ENCODE assay signal across 1 cellular context in genomic region chr19:51131780-51132680, GRCh38.
TF ChIP-seq lines count a peak whose summit lies in the region.

No MANE protein-coding gene starts in this region.

TF ChIP-seq in K562, 482 proteins besides CTCF, POLR2A, EP300 and RAD21 (continued from another document and continues in another):
- peak; percentile 33 for TF ChIP-seq E2F8 (IDR thresholded peaks at IDR 0.05; ENCODE audit: low read depth, partially characterized antibody)
- no peak for TF ChIP-seq OTX1 (CRISPR knock-in tag; IDR thresholded peaks at IDR 0.05)
- TF ChIP-seq BRCA1 (IDR thresholded peaks at IDR 0.05): no peak
- no peak for TF ChIP-seq BRCA1 (CRISPR knock-in tag; IDR thresholded peaks at IDR 0.05)
- TF ChIP-seq YY1 (IDR thresholded peaks at IDR 0.05; ENCODE audit: borderline replicate concordance in 1 of 3, control insufficient read depth in 1 of 3, extremely low read depth in 1 of 3, insufficient read depth in 3 of 3, insufficient read length in 1 of 3, insufficient replicate concordance in 2 of 3, low read depth in 1 of 3, low read length in 2 of 3): peak in 1 of 3 experiments; percentile 39
- TF ChIP-seq ZBTB17 (CRISPR knock-in tag; IDR thresholded peaks at IDR 0.05): no peak
- no peak for TF ChIP-seq SETDB1 (IDR thresholded peaks at IDR 0.05; ENCODE audit: low read length)
- TF ChIP-seq BMI1 (IDR thresholded peaks at IDR 0.05; ENCODE audit: low read length): no peak
- no peak for TF ChIP-seq POLR2G (IDR thresholded peaks at IDR 0.05; ENCODE audit: low read depth, low read length)
- TF ChIP-seq ZNF717 (CRISPR knock-in tag; IDR thresholded peaks at IDR 0.05): no peak
- no peak for TF ChIP-seq SAFB2 (IDR thresholded peaks at IDR 0.05; ENCODE audit: borderline replicate concordance, low read depth, low read length, severe bottlenecking)
- TF ChIP-seq, protein P1, sequence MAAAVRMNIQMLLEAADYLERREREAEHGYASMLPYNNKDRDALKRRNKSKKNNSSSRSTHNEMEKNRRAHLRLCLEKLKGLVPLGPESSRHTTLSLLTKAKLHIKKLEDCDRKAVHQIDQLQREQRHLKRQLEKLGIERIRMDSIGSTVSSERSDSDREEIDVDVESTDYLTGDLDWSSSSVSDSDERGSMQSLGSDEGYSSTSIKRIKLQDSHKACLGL (CRISPR knock-in tag; IDR thresholded peaks at IDR 0.05; ENCODE audit: borderline replicate concordance, poor library complexity, severe bottlenecking): no peak
- no peak for TF ChIP-seq RBM22 (IDR thresholded peaks at IDR 0.05; ENCODE audit: low read depth, low read length, poor library complexity, severe bottlenecking)
- no peak for TF ChIP-seq GTF2E2 (tag; IDR thresholded peaks at IDR 0.05)
- TF ChIP-seq PCBP1 (IDR thresholded peaks at IDR 0.05; ENCODE audit: low read depth, low read length, poor library complexity, severe bottlenecking): no peak
- no peak for TF ChIP-seq NFATC3 (IDR thresholded peaks at IDR 0.05)
- no peak for TF ChIP-seq ZNF124 (CRISPR knock-in tag; IDR thresholded peaks at IDR 0.05)
- peak; percentile 41; the same call in 1 of the 2 replicates for TF ChIP-seq BHLHE40 (IDR thresholded peaks at IDR 0.05; ENCODE audit: low read length)
- TF ChIP-seq SMARCE1 (IDR thresholded peaks at IDR 0.05): 0 out of 2 replicates have a peak, but pooled peaks have one; percentile 62
- TF ChIP-seq, protein P2, sequence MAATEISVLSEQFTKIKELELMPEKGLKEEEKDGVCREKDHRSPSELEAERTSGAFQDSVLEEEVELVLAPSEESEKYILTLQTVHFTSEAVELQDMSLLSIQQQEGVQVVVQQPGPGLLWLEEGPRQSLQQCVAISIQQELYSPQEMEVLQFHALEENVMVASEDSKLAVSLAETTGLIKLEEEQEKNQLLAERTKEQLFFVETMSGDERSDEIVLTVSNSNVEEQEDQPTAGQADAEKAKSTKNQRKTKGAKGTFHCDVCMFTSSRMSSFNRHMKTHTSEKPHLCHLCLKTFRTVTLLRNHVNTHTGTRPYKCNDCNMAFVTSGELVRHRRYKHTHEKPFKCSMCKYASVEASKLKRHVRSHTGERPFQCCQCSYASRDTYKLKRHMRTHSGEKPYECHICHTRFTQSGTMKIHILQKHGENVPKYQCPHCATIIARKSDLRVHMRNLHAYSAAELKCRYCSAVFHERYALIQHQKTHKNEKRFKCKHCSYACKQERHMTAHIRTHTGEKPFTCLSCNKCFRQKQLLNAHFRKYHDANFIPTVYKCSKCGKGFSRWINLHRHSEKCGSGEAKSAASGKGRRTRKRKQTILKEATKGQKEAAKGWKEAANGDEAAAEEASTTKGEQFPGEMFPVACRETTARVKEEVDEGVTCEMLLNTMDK (IDR thresholded peaks at IDR 0.05; ENCODE audit: borderline replicate concordance, insufficient read depth, low read depth, low read length, poor library complexity, severe bottlenecking): no peak
- TF ChIP-seq HIVEP1 (CRISPR knock-in tag; IDR thresholded peaks at IDR 0.05): no peak
- TF ChIP-seq RAD51 (IDR thresholded peaks at IDR 0.05; ENCODE audit: borderline replicate concordance, low read depth): no peak
- TF ChIP-seq NR2F6 (CRISPR knock-in tag; IDR thresholded peaks at IDR 0.05): no peak
- no peak for TF ChIP-seq XRCC5 (IDR thresholded peaks at IDR 0.05; ENCODE audit: low read depth, low read length)
- no peak for TF ChIP-seq ZNF316 (IDR thresholded peaks at IDR 0.05)
- no peak for TF ChIP-seq MIER1 (IDR thresholded peaks at IDR 0.05; ENCODE audit: low read depth)
- no peak for TF ChIP-seq ZNF134 (CRISPR knock-in tag; conservative IDR thresholded peaks at IDR 0.05)
- no peak for TF ChIP-seq KAT8 (IDR thresholded peaks at IDR 0.05; ENCODE audit: low read depth)
- TF ChIP-seq POLR2B (IDR thresholded peaks at IDR 0.05; ENCODE audit: low read depth, partially characterized antibody): no peak
- no peak for TF ChIP-seq NR3C1 (CRISPR knock-in tag; IDR thresholded peaks at IDR 0.05)
- TF ChIP-seq ZNF354B (CRISPR knock-in tag; IDR thresholded peaks at IDR 0.05): no peak
- TF ChIP-seq MBD2 (IDR thresholded peaks at IDR 0.05; ENCODE audit: borderline replicate concordance, low read depth): no peak
- TF ChIP-seq ZNF140 (CRISPR knock-in tag; IDR thresholded peaks at IDR 0.05): no peak
- TF ChIP-seq TAL1 (IDR thresholded peaks at IDR 0.05): no peak
- TF ChIP-seq CCNT2 (IDR thresholded peaks at IDR 0.05; ENCODE audit: borderline replicate concordance, extremely low read depth, insufficient read length, low read depth, low read length): no peak
- no peak for TF ChIP-seq THRAP3 (IDR thresholded peaks at IDR 0.05; ENCODE audit: borderline replicate concordance)
- TF ChIP-seq PHB (CRISPR knock-in tag; IDR thresholded peaks at IDR 0.05): no peak
- TF ChIP-seq BRD4 (IDR thresholded peaks at IDR 0.05): no peak
- no peak for TF ChIP-seq RHOXF2B (CRISPR knock-in tag; conservative IDR thresholded peaks at IDR 0.05)
- TF ChIP-seq ZNF639 (CRISPR knock-in tag; conservative IDR thresholded peaks at IDR 0.05 in 1 of 2, IDR thresholded peaks at IDR 0.05 in 1 of 2): peak in 1 of 2 experiments; percentile 80; a peak in 2 of 4 replicates
- no peak for TF ChIP-seq EGR1 (conservative IDR thresholded peaks at IDR 0.05)
- no peak for TF ChIP-seq TCF7 (IDR thresholded peaks at IDR 0.05; ENCODE audit: borderline replicate concordance)
- TF ChIP-seq ZNF592 (IDR thresholded peaks at IDR 0.05): no peak
- TF ChIP-seq ZNF707 (CRISPR knock-in tag; conservative IDR thresholded peaks at IDR 0.05): no peak
- TF ChIP-seq XRCC4 (IDR thresholded peaks at IDR 0.05; ENCODE audit: extremely low read depth, insufficient read depth, insufficient read length): no peak
- 0 out of 2 replicates have a peak, but pooled peaks have one; percentile 45 for TF ChIP-seq NCOA1 (IDR thresholded peaks at IDR 0.05; ENCODE audit: low read depth)
- TF ChIP-seq SIN3B (IDR thresholded peaks at IDR 0.05; ENCODE audit: low read depth): no peak
- no peak for TF ChIP-seq MYBL2 (IDR thresholded peaks at IDR 0.05; ENCODE audit: low read depth)
- no peak for TF ChIP-seq MYBL2 (CRISPR knock-in tag; IDR thresholded peaks at IDR 0.05; ENCODE audit: borderline replicate concordance)
- no peak for TF ChIP-seq FOXM1 (IDR thresholded peaks at IDR 0.05; ENCODE audit: low read depth)
- no peak for TF ChIP-seq FOXM1 (CRISPR knock-in tag; IDR thresholded peaks at IDR 0.05; ENCODE audit: low read depth)
- no peak for TF ChIP-seq SP2 (IDR thresholded peaks at IDR 0.05; ENCODE audit: extremely low read depth, low read depth, low read length, poor library complexity, severe bottlenecking)
- 0 out of 2 replicates have a peak, but pooled peaks have one; percentile 55 for TF ChIP-seq ZNF584 (CRISPR knock-in tag; IDR thresholded peaks at IDR 0.05; ENCODE audit: low read depth)
- TF ChIP-seq PRPF4 (IDR thresholded peaks at IDR 0.05; ENCODE audit: insufficient read depth, low read depth, low read length, poor library complexity, severe bottlenecking): no peak
- TF ChIP-seq TSHZ1 (CRISPR knock-in tag; IDR thresholded peaks at IDR 0.05): no peak
- TF ChIP-seq CREB3L1 (IDR thresholded peaks at IDR 0.05; ENCODE audit: borderline replicate concordance, low read depth): no peak
- TF ChIP-seq TAF1 (IDR thresholded peaks at IDR 0.05; ENCODE audit: control insufficient read depth, extremely low read depth, insufficient read depth, low read length, severe bottlenecking): no peak
- TF ChIP-seq CHD2 (IDR thresholded peaks at IDR 0.05; ENCODE audit: low read depth, low read length): no peak
- no peak for TF ChIP-seq TCF15 (CRISPR knock-in tag; IDR thresholded peaks at IDR 0.05)
- TF ChIP-seq SREBF1 (IDR thresholded peaks at IDR 0.05; ENCODE audit: borderline replicate concordance, low read depth, low read length): no peak
